ENCODE assay signal across 12 cellular contexts in the genomic region with DNA sequence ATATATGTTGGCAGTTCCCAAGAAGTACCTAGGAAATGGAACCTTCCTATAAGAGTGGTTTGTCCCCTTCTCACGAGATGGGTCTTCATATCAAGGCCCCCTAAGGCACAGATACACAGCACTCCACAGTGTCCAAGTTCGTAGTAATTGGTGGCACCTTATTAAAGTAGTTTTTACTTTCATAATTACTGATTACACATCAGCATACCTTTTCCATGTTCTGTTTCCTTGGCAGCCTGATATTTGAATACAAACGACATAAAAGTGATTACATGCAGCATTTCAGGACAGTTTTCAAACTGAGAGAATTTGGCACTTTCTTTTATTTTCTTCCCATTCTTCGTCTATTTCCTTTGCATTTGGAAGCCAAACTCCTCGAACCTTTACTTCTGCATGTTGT.
DNase-seq lines count a peak whose midpoint lies in the region; ATAC-seq, FAIRE-seq and TF ChIP-seq lines count a peak whose summit lies in the region.
"Had no signal": no experiment of that assay in that cellular context is flagged by ENCODE, and none has a peak within 500 bp of the region (broad histone marks: within the 10 kb centered on the region; RNA-seq: fewer than 3 reads in every experiment).

No MANE protein-coding gene starts in this region.

- ATAC-seq in heart left ventricle (no peak), HG03520 (IDR thresholded peaks at IDR 0.05; ENCODE audit: unreplicated experiment) (no peak)
- ATAC-seq: WTC11 had no signal

- no peak for TF ChIP-seq CTCF in heart left ventricle (IDR thresholded peaks at IDR 0.05)
- no peak for TF ChIP-seq CTCF in right atrium auricular region (IDR thresholded peaks at IDR 0.05)
- TF ChIP-seq CTCF in PC-9 (conservative IDR thresholded peaks at IDR 0.05): no peak
- no peak for TF ChIP-seq CTCF in keratinocyte (optimal IDR thresholded peaks at IDR 0.05 in 1 of 3, IDR thresholded peaks at IDR 0.05 in 1 of 3, conservative IDR thresholded peaks at IDR 0.05 in 1 of 3; ENCODE audit: extremely low read depth in 1 of 3, insufficient read depth in 2 of 3, low read length in 3 of 3)
- TF ChIP-seq CTCF in stomach (IDR thresholded peaks at IDR 0.05): no peak

- H4K20me1 ChIP-seq in PC-9 (ENCODE audit: insufficient read depth): 0 out of 2 replicates have a peak, but pooled peaks cover 3% of the 10 kb centered on the region
- no peaks in the 10 kb centered on the region for H4K20me1 ChIP-seq in keratinocyte (ENCODE audit: control insufficient read depth, extremely low read depth, insufficient read depth, low read length)

- CTCF ChIA-PET in PC-9 (lab: Charles Lee): interaction anchor here (1.2 kb wide), 1 partner anchor 319 kb away, joined by 10 read pairs; no protein-coding TSS in a partner anchor

- FAIRE-seq in keratinocyte (lab: Jason Lieb, UNC): no peak
- FAIRE-seq: bronchial epithelial cell had no signal

- BruUV-seq in PC-9 (replicated peaks; lab: Mats Ljungman, UMichigan): no TSS peak

- H3K79me2 ChIP-seq in PC-9 (ENCODE audit: low read depth) (peaks cover 7% of the 10 kb centered on the region), keratinocyte (ENCODE audit: control insufficient read depth, insufficient read depth, low read length) (no peaks in the 10 kb centered on the region)

- WGBS in heart left ventricle, 4 donors: 61 to 69% (median 67%) methylated on average over 5 of the region's 5 CpGs
- WGBS in stomach, 5 donors: 43 to 54% (median 48%) methylated on average over 5 of the region's 5 CpGs

- no peak for DNase-seq in heart left ventricle
- no peak for DNase-seq in right atrium auricular region (ENCODE audit: low spot score)
- DNase-seq in PC-9: no peak
- DNase-seq in keratinocyte (ENCODE audit: low read depth, low spot score): no peak
- no peak for DNase-seq in stomach
- DNase-seq in DMS53 (lab: John Stamatoyannopoulos, UW): no peak
- DNase-seq in DMS79 treated with DMSO at 0.1 percent for 48 hours (lab: John Stamatoyannopoulos, UW): no peak
- DNase-seq: transverse colon had no signal

- no peak overlapping the region for H3K9ac ChIP-seq in keratinocyte (ENCODE audit: control insufficient read depth, extremely low read depth, insufficient read depth, low read length)

- no peaks in the 10 kb centered on the region for H3K9me1 ChIP-seq in keratinocyte (ENCODE audit: control insufficient read depth, extremely low read depth, insufficient read depth, low read length)

- TF ChIP-seq POLR2A in heart left ventricle (IDR thresholded peaks at IDR 0.05) (no peak), stomach (IDR thresholded peaks at IDR 0.05) (no peak)

- H3K4me2 ChIP-seq in PC-9: peak overlapping the region; percentile 43
- H3K4me2 ChIP-seq in keratinocyte (ENCODE audit: control insufficient read depth, extremely low read depth, insufficient read depth, low read depth, low read length): peak overlapping the region; percentile 37

- H3K9me2 ChIP-seq in PC-9 (ENCODE audit: insufficient read depth): no peaks in the 10 kb centered on the region

- H3K4me3 ChIP-seq in heart left ventricle (peak overlapping the region in 1 of 12 donors; percentile 5), right atrium auricular region (no peak overlapping the region), PC-9 (no peak overlapping the region), keratinocyte (ENCODE audit: control insufficient read depth in 2 of 3, extremely low read depth in 1 of 3, insufficient read depth in 2 of 3, low read depth in 1 of 3, low read length in 3 of 3) (no peak overlapping the region), stomach (no peak overlapping the region)
- H3K4me3 ChIP-seq: prostate gland, transverse colon had no signal

- H3K4me1 ChIP-seq in heart left ventricle (peaks cover 0 to 34% (median 9%) of the 10 kb centered on the region in 12 donors), right atrium auricular region (peaks cover 0 to 6% of the 10 kb centered on the region in 2 donors), PC-9 (replicated peaks; ENCODE audit: insufficient read depth) (peaks cover 25% of the 10 kb centered on the region), keratinocyte (ENCODE audit: control insufficient read depth, extremely low read depth, insufficient read depth, low read length) (peaks cover 15% of the 10 kb centered on the region), stomach (peaks cover 11 to 24% (median 17%) of the 10 kb centered on the region in 4 donors)
- H3K4me1 ChIP-seq: prostate gland had no signal

- dilution Hi-C loops in keratinocyte (cut with MboI; ENCODE audit: extremely low pct_ligation_motif_present, low sequenced_read_pairs): no loop called here

- no peaks in the 10 kb centered on the region for H3K9me3 ChIP-seq in heart left ventricle
- H3K9me3 ChIP-seq in right atrium auricular region: no peaks in the 10 kb centered on the region
- no peaks in the 10 kb centered on the region for H3K9me3 ChIP-seq in PC-9 (ENCODE audit: insufficient read depth, low read depth)
- no peaks in the 10 kb centered on the region for H3K9me3 ChIP-seq in keratinocyte (ENCODE audit: control insufficient read depth, low read depth, low read length)
- H3K9me3 ChIP-seq in stomach: no peaks in the 10 kb centered on the region
- H3K9me3 ChIP-seq: prostate gland, transverse colon had no signal

- H2AFZ ChIP-seq in PC-9 (no peak overlapping the region), keratinocyte (ENCODE audit: control insufficient read depth, low read length) (no peak overlapping the region)

- H3K36me3 ChIP-seq in heart left ventricle: no peaks in the 10 kb centered on the region
- H3K36me3 ChIP-seq in right atrium auricular region: no peaks in the 10 kb centered on the region
- peaks cover 17% of the 10 kb centered on the region; the same call in 1 of the 2 replicates for H3K36me3 ChIP-seq in PC-9 (ENCODE audit: low read depth)
- peaks cover 0 to 19% of the 10 kb centered on the region in 2 experiments for H3K36me3 ChIP-seq in keratinocyte (ENCODE audit: control insufficient read depth in 2 of 2, extremely low read depth in 1 of 2, insufficient read depth in 2 of 2, low read length in 2 of 2)
- no peaks in the 10 kb centered on the region for H3K36me3 ChIP-seq in stomach
- H3K36me3 ChIP-seq: prostate gland, transverse colon had no signal

- TF ChIP-seq EP300 in stomach (IDR thresholded peaks at IDR 0.05): no peak

- H3K27ac ChIP-seq in heart left ventricle: peak overlapping the region in 10 of 12 donors; percentile 6 to 81 (median 68)
- peak overlapping the region in 1 of 2 donors; percentile 70 for H3K27ac ChIP-seq in right atrium auricular region
- H3K27ac ChIP-seq in PC-9: 0 out of 2 replicates have a peak overlapping the region, but pooled peaks have one; percentile 8
- no peak overlapping the region for H3K27ac ChIP-seq in keratinocyte (ENCODE audit: control insufficient read depth, insufficient read depth, low read length)
- H3K27ac ChIP-seq in stomach: peak overlapping the region in 3 of 5 donors; percentile 56 to 73 (median 70)

- no peaks in the 10 kb centered on the region for H3K27me3 ChIP-seq in heart left ventricle
- H3K27me3 ChIP-seq in right atrium auricular region: no peaks in the 10 kb centered on the region
- H3K27me3 ChIP-seq in PC-9 (ENCODE audit: insufficient read depth, low read depth): no peaks in the 10 kb centered on the region
- H3K27me3 ChIP-seq in keratinocyte (ENCODE audit: control insufficient read depth, extremely low read depth, insufficient read depth, low read length): no peaks in the 10 kb centered on the region
- H3K27me3 ChIP-seq in stomach: no peaks in the 10 kb centered on the region
- H3K27me3 ChIP-seq: transverse colon had no signal

- intact Hi-C loops in heart left ventricle (cut with DNase I): loop anchor here in 1 of 10 donors (5.0 kb wide), 1 partner anchor 113 kb away; no protein-coding TSS in a partner anchor
- intact Hi-C loops in PC-9 (cut with micrococcal nuclease; ENCODE audit: unreplicated experiment): loop anchor here (10.0 kb wide), 1 partner anchor 190 kb away; no protein-coding TSS in a partner anchor
- intact Hi-C loops in stomach (cut with DNase I; ENCODE audit: low total_unique reads): loop anchor here (10.0 kb wide), 1 partner anchor 110 kb away; no protein-coding TSS in a partner anchor

- H3F3A ChIP-seq in PC-9 (ENCODE audit: insufficient read depth, low read depth): peaks cover 18% of the 10 kb centered on the region

- POLR2A ChIA-PET in PC-9 (lab: Charles Lee; ENCODE audit: unreplicated experiment): no interaction called here
